7 cellular contexts compared by ENCODE assay signal in the genomic region with DNA sequence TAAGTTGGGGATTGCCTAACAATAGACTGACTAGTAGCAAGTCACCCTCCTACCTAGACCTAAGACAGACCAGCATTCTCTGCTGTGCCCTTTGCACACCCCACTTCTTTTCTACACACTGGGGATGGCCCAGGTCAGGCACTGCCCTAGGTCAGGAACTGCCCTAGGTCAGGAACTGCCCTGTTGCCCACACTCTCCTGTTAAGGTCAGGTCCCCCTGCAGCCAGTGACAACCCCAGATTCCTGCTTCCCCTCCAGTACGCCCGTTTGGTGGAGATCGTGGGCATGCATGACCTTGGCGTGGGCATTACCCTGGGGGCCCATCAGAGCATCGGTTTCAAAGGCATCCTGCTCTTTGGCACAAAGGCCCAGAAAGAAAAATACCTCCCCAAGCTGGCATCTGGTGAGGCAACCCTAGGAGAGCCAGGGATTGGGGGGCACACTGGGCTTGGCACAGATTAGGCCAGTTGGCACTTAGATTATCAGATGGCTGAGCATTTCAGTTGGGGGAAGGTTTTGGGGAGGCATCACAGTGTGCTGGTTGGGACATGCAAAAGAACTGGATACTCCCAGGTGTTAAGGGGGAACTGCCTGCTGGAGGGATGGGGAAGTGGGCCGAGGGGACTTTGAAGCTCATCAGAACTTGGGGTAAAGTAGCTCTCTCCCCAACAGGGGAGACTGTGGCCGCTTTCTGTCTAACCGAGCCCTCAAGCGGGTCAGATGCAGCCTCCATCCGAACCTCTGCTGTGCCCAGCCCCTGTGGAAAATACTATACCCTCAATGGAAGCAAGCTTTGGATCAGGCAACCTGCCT. TPM values are rescaled to one million over a fixed set of nuclear protein-coding genes. Genes with fewer than 3 reads are reported as not detected.
A peak's percentile ranks its signal among the peaks of the same experiment; 100 is the strongest.
DNase-seq lines count a peak whose midpoint lies in the region; ATAC-seq and TF ChIP-seq lines count a peak whose summit lies in the region.
"Had no signal": no experiment of that assay in that cellular context is flagged by ENCODE, and none has a peak within 500 bp of the region (broad histone marks: within the 10 kb centered on the region; RNA-seq: fewer than 3 reads in every experiment).

No MANE protein-coding gene starts in this region.

- TF ChIP-seq CTCF in heart right ventricle (IDR thresholded peaks at IDR 0.05), result no peak
- TF ChIP-seq CTCF in type B pancreatic cell (conservative IDR thresholded peaks at IDR 0.05), result no peak

- peak overlapping the region; percentile 8 for H3K27ac Mint-ChIP-seq in activated naive CD4-positive, alpha-beta T cell treated with anti-CD3 and anti-CD28 coated beads, Interleukin-2, amount 50 U/mL, for 24 hours
- H3K27ac Mint-ChIP-seq in type B pancreatic cell, result peak overlapping the region; percentile 97

- peaks cover 4% of the 10 kb centered on the region for H3K36me3 Mint-ChIP-seq in activated naive CD4-positive, alpha-beta T cell treated with anti-CD3 and anti-CD28 coated beads, Interleukin-2, amount 50 U/mL, for 24 hours
- peaks cover 8% of the 10 kb centered on the region for H3K36me3 Mint-ChIP-seq in type B pancreatic cell

- DNase-seq in activated naive CD4-positive, alpha-beta T cell treated with Interleukin-2 at 50 U/mL for 16 hours, result no peak
- DNase-seq in heart right ventricle (no peak), type B pancreatic cell (ENCODE audit: extremely low spot score, unreplicated experiment) (no peak), LoVo (ENCODE audit: low spot score) (no peak)

- intact Hi-C loops in heart right ventricle (cut with DNase I), result no loop called here

- H3K9me3 Mint-ChIP-seq in activated naive CD4-positive, alpha-beta T cell treated with anti-CD3 and anti-CD28 coated beads, Interleukin-2, amount 50 U/mL, for 24 hours, result no peaks in the 10 kb centered on the region
- no peaks in the 10 kb centered on the region for H3K9me3 Mint-ChIP-seq in type B pancreatic cell
- H3K9me3 Mint-ChIP-seq: stimulated activated naive CD8-positive, alpha-beta T cell treated with anti-CD3 and anti-CD28 coated beads, Interleukin-15, amount 100 ng/mL, for 72 hours had no signal

- H3K27ac ChIP-seq in heart right ventricle, result peak overlapping the region in 9 of 10 donors; percentile 96 to 100 (median 98)

- no peaks in the 10 kb centered on the region for H3K27me3 Mint-ChIP-seq in activated naive CD4-positive, alpha-beta T cell treated with anti-CD3 and anti-CD28 coated beads, Interleukin-2, amount 50 U/mL, for 24 hours
- no peaks in the 10 kb centered on the region for H3K27me3 Mint-ChIP-seq in type B pancreatic cell
- H3K27me3 Mint-ChIP-seq: stimulated activated naive CD8-positive, alpha-beta T cell treated with anti-CD3 and anti-CD28 coated beads, Interleukin-15, amount 100 ng/mL, for 72 hours had no signal

- peaks cover 16 to 82% (median 45%) of the 10 kb centered on the region in 9 donors for H3K4me1 ChIP-seq in heart right ventricle

- ATAC-seq in heart right ventricle, result no peak
- no peak for ATAC-seq in GM21529 (IDR thresholded peaks at IDR 0.05; ENCODE audit: unreplicated experiment)

- peak overlapping the region in 9 of 10 donors; percentile 63 to 99 (median 87) for H3K4me3 ChIP-seq in heart right ventricle

- H3K4me1 Mint-ChIP-seq in activated naive CD4-positive, alpha-beta T cell treated with anti-CD3 and anti-CD28 coated beads, Interleukin-2, amount 50 U/mL, for 24 hours, result peaks cover 42% of the 10 kb centered on the region
- peaks cover 34% of the 10 kb centered on the region for H3K4me1 Mint-ChIP-seq in type B pancreatic cell (ENCODE audit: unreplicated experiment)

- 67 to 72% methylated on average over 10 of the region's 10 CpGs for WGBS in heart right ventricle, 2 donors

- no peaks in the 10 kb centered on the region for H3K9me3 ChIP-seq in heart right ventricle

- H3K36me3 ChIP-seq in heart right ventricle, result peaks cover 0 to 58% (median 17%) of the 10 kb centered on the region in 9 donors

- H3K27me3 ChIP-seq in heart right ventricle, result no peaks in the 10 kb centered on the region

- no peak overlapping the region for H3K4me3 Mint-ChIP-seq in activated naive CD4-positive, alpha-beta T cell treated with anti-CD3 and anti-CD28 coated beads, Interleukin-2, amount 50 U/mL, for 24 hours
- H3K4me3 Mint-ChIP-seq in type B pancreatic cell, result peak overlapping the region; percentile 97

RNA-seq across cellular contexts. Expression of a gene that starts 1.7 kb away (rescaled TPM):
- total RNA-seq in heart right ventricle (1,000 to 10,000 TPM in 7 of 10 donors, 100 to 1,000 TPM in 3; 951 to 2,054 (median 1,322) TPM), type B pancreatic cell (ENCODE audit: low replicate concordance) (573 and 617 TPM in 2 replicates)
- polyA plus RNA-seq in heart right ventricle, result 1,000 to 10,000 TPM in 1 of 2 donors, 100 to 1,000 TPM in 1; 807 to 4,806 TPM

RNA-seq across cellular contexts. Expression of a gene that starts 1.9 kb away (rescaled TPM):
- total RNA-seq in heart right ventricle, result 10 to 100 TPM; 13.0 to 22.1 (median 16.7) TPM
- polyA plus RNA-seq in heart right ventricle, result 10 to 100 TPM in 1 of 2 donors, 1 to 10 TPM in 1; 5.4 to 27.8 TPM
- total RNA-seq in type B pancreatic cell (ENCODE audit: low replicate concordance), result 7.8 and 46.1 TPM in 2 replicates

RNA-seq across cellular contexts. Expression of a gene that starts 12.8 kb away (rescaled TPM):
- total RNA-seq in heart right ventricle (10 to 100 TPM; 14.1 to 25.6 (median 18.0) TPM), type B pancreatic cell (ENCODE audit: low replicate concordance) (62.8 and 93.9 TPM in 2 replicates)
- 10 to 100 TPM in 1 of 2 donors, 1 to 10 TPM in 1; 10.0 to 23.0 TPM for polyA plus RNA-seq in heart right ventricle

RNA-seq across cellular contexts. Expression of a gene that starts 17.8 kb away (rescaled TPM):
- 10 to 100 TPM; 17.7 to 24.5 (median 22.6) TPM for total RNA-seq in heart right ventricle
- polyA plus RNA-seq in heart right ventricle, result 10 to 100 TPM; 16.1 to 25.0 TPM
- 42.8 and 61.1 TPM in 2 replicates for total RNA-seq in type B pancreatic cell (ENCODE audit: low replicate concordance)

RNA-seq across cellular contexts. Expression of a gene that starts 20.8 kb away (rescaled TPM):
- 100 to 1,000 TPM; 440 to 567 (median 501) TPM for total RNA-seq in heart right ventricle
- polyA plus RNA-seq in heart right ventricle, result 100 to 1,000 TPM; 540 to 733 TPM
- 478 and 570 TPM in 2 replicates for total RNA-seq in type B pancreatic cell (ENCODE audit: low replicate concordance)
